ENCODE assay signal across 23 cellular contexts in the genomic region with DNA sequence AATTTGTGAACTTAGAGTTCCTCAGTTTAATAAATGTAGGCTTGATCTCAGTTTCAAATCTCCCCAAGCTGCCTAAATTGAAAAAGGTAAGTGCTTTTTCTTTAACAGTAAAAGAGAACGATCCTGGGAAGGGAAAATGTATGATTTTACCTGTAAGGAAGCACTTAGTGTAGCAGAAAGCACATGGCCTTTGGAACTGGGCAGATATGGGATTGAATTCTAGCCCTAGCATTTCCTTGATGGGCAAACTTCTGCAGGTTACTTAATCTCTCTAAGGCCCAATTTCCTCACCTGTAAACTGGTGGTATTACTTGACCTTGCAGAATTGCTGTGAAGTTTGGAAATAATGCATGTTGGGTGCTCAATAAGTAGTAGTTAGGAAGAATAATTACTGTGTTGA. TPM values are rescaled to one million over a fixed set of nuclear protein-coding genes. Genes with fewer than 3 reads are reported as not detected.
"Had no signal": no experiment of that assay in that cellular context is flagged by ENCODE, and none has a peak within 500 bp of the region (broad histone marks: within the 10 kb centered on the region; RNA-seq: fewer than 3 reads in every experiment).

No MANE protein-coding gene starts in this region.

- H3K27ac Mint-ChIP-seq: activated B cell treated with CpG ODN at 0.5 μM for 24 hours; activated naive CD4-positive, alpha-beta T cell treated with anti-CD3 and anti-CD28 coated beads for 36 hours; activated T-helper 1 cell treated with anti-CD3 and anti-CD28 coated beads, Interleukin-12 subunit alpha, Interleukin-12 subunit beta, Interleukin-2, Interleukin-4 antibody, amounts not matched to agents 30 ng/mL and 10 ng/mL and 1 ng/mL, durations not matched to agents 14 hours and 24 hours and 36 hours; T-helper 17 cell had no signal

- H3K27me3 Mint-ChIP-seq: activated B cell treated with CpG ODN at 0.5 μM for 24 hours; activated naive CD8-positive, alpha-beta T cell treated with anti-CD3 and anti-CD28 coated beads for 36 hours; activated T-cell treated with anti-CD3 and anti-CD28 coated beads, Interleukin-2, amount 50 U/mL, for 24 hours; T-helper 17 cell had no signal

- H3K9me3 Mint-ChIP-seq: activated B cell treated with CpG ODN at 0.5 μM for 24 hours; activated naive CD4-positive, alpha-beta T cell treated with anti-CD3 and anti-CD28 coated beads for 36 hours; activated naive CD8-positive, alpha-beta T cell treated with anti-CD3 and anti-CD28 coated beads for 36 hours; activated T-cell treated with anti-CD3 and anti-CD28 coated beads, Interleukin-2, amount 50 U/mL, for 24 hours; activated T-helper 1 cell treated with anti-CD3 and anti-CD28 coated beads, Interleukin-12 subunit alpha, Interleukin-12 subunit beta, Interleukin-2, Interleukin-4 antibody, amounts not matched to agents 30 ng/mL and 10 ng/mL and 1 ng/mL, durations not matched to agents 14 hours and 24 hours and 36 hours had no signal

- DNase-seq: activated B cell treated with CpG ODN at 0.5 μM for 24 hours; activated CD4-positive, alpha-beta T cell treated with anti-CD3 and anti-CD28 coated beads, Interleukin-2, amount 50 U/mL, for 1 hour; activated CD8-positive, alpha-beta T cell treated with anti-CD3 and anti-CD28 coated beads, Interleukin-2, amount 10 ng/mL, durations not matched to agents 7 days and 5 days; activated effector memory CD4-positive, alpha-beta T cell treated with anti-CD3 and anti-CD28 coated beads, Interleukin-2, amount 50 U/mL, for 16 hours; activated naive CD4-positive, alpha-beta T cell treated with anti-CD3 and anti-CD28 coated beads for 36 hours; activated naive CD8-positive, alpha-beta T cell treated with anti-CD3 and anti-CD28 coated beads for 36 hours; activated T-cell treated with anti-CD3 and anti-CD28 coated beads, Interleukin-2, amount 50 U/mL, for 24 hours; KBM-7; NCI-H1048; NCI-H1930; NCI-H2107; NCI-H2171 treated with DMSO at 0.1 percent for 48 hours; NCI-H226; NCI-H526; NCI-H774; SIG-M5; T-helper 17 cell; T-helper 9 cell had no signal

- H3K4me3 Mint-ChIP-seq: activated B cell treated with CpG ODN at 0.5 μM for 24 hours; activated CD8-positive, alpha-beta T cell treated with anti-CD3 and anti-CD28 coated beads, Interleukin-2, amount 10 ng/mL, durations not matched to agents 7 days and 5 days; activated naive CD4-positive, alpha-beta T cell treated with anti-CD3 and anti-CD28 coated beads for 36 hours; activated naive CD8-positive, alpha-beta T cell treated with anti-CD3 and anti-CD28 coated beads for 36 hours; activated T-cell treated with anti-CD3 and anti-CD28 coated beads, Interleukin-2, amount 50 U/mL, for 24 hours; activated T-helper 1 cell treated with anti-CD3 and anti-CD28 coated beads, Interleukin-12 subunit alpha, Interleukin-12 subunit beta, Interleukin-2, Interleukin-4 antibody, amounts not matched to agents 30 ng/mL and 10 ng/mL and 1 ng/mL, durations not matched to agents 14 hours and 24 hours and 36 hours; T-helper 17 cell had no signal

RNA-seq across cellular contexts. Expression of a gene that starts 56.7 kb away (rescaled TPM):
- total RNA-seq: LHCN-M2, M059J, NCI-H460, RPMI7951 had no signal
